1 cellular context compared by ENCODE assay signal in the genomic region with DNA sequence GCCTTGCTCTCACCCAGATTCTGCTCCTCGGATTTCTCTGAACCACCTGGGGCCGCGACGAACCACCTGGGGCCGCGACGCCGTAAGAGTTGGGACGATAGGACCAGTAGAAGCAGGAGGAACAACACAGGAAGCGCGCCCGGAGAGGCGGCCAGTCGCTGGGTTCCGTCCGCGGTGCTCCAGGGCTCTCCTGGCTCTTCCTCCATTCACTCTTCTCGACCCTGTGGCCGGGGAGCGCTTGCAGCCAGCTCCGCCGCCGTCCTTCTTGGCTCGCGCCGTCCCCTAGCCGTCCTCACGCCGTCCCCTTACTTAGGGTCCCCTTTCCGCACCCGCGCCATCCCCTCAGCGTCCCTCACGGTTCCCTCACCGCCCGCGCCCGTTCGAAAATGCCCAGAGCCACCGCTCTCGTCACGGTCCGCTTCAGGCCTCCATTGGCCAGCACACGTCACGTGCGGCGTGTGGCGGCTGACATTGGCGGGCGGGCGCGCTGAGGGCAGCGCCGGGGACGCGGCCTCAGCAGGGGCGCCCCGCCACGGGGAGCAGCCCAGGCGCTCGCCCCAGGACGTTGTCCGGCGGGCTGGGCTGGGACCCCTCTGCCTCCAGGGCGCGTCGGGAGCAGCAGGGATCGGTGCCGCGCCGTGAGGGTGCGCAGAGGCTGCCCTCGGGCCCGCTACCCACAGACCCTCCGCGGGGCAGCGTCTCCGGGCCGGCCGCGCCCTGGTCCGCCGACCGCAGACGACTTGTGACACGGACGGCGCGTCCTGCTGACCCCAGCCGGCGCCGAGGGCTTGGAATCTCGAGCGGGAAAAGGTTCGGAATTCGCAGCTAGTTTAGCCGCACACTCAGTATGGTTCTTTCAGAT.
A peak's percentile ranks its signal among the peaks of the same experiment; 100 is the strongest.
TF ChIP-seq lines count a peak whose summit lies in the region.

No MANE protein-coding gene starts in this region.

TF ChIP-seq in SK-N-SH, 30 proteins besides CTCF, POLR2A, EP300 and RAD21 (continued from another document):
- TF ChIP-seq IRF3 (IDR thresholded peaks at IDR 0.05; ENCODE audit: low read depth, low read length) (peak; percentile 67), MEF2A (IDR thresholded peaks at IDR 0.05; ENCODE audit: borderline replicate concordance, low read depth) (no peak), GABPA (IDR thresholded peaks at IDR 0.05; ENCODE audit: low read depth) (no peak), YY1 (IDR thresholded peaks at IDR 0.05; ENCODE audit: low read depth) (no peak), TAF1 (IDR thresholded peaks at IDR 0.05; ENCODE audit: borderline replicate concordance, low read depth, low read length) (peak; percentile 69; the same call in 1 of the 2 replicates), RXRA (IDR thresholded peaks at IDR 0.05; ENCODE audit: borderline replicate concordance, low read depth) (no peak), USF1 (IDR thresholded peaks at IDR 0.05; ENCODE audit: borderline replicate concordance, low read depth) (peak; percentile 99), NFIC (IDR thresholded peaks at IDR 0.05; ENCODE audit: borderline replicate concordance) (no peak), FOSL2 (IDR thresholded peaks at IDR 0.05; ENCODE audit: borderline replicate concordance, low read depth) (no peak), FOXM1 (IDR thresholded peaks at IDR 0.05; ENCODE audit: low read depth) (no peak), NRF1 (IDR thresholded peaks at IDR 0.05; ENCODE audit: low read depth, low read length) (no peak), EZH2phosphoT487 (IDR thresholded peaks at IDR 0.05; ENCODE audit: borderline replicate concordance, low read depth) (no peak), MAX (IDR thresholded peaks at IDR 0.05; ENCODE audit: low read depth) (peak; percentile 71; the same call in 1 of the 2 replicates), CHD2 (IDR thresholded peaks at IDR 0.05; ENCODE audit: low read length, partially characterized antibody) (peak; percentile 33), RFX5 (IDR thresholded peaks at IDR 0.05; ENCODE audit: low read length) (peak; percentile 93), TCF12 (IDR thresholded peaks at IDR 0.05) (no peak), RCOR1 (IDR thresholded peaks at IDR 0.05; ENCODE audit: low read length) (no peak; the same call in 1 of the 2 replicates), REST (IDR thresholded peaks at IDR 0.05; ENCODE audit: low read depth, low read length) (no peak), ELF1 (IDR thresholded peaks at IDR 0.05) (no peak), PBX3 (IDR thresholded peaks at IDR 0.05) (no peak), FOXJ3 (CRISPR knock-in tag; IDR thresholded peaks at IDR 0.05) (no peak), MXI1 (IDR thresholded peaks at IDR 0.05; ENCODE audit: low read depth, low read length) (no peak; the same call in 1 of the 2 replicates), GATA2 (CRISPR knock-in tag; IDR thresholded peaks at IDR 0.05) (no peak), SMC3 (IDR thresholded peaks at IDR 0.05; ENCODE audit: low read depth, low read length) (no peak), POLR2AphosphoS5 (IDR thresholded peaks at IDR 0.05; ENCODE audit: low read depth, low read length) (peak; percentile 74)
- TF ChIP-seq, protein P1, sequence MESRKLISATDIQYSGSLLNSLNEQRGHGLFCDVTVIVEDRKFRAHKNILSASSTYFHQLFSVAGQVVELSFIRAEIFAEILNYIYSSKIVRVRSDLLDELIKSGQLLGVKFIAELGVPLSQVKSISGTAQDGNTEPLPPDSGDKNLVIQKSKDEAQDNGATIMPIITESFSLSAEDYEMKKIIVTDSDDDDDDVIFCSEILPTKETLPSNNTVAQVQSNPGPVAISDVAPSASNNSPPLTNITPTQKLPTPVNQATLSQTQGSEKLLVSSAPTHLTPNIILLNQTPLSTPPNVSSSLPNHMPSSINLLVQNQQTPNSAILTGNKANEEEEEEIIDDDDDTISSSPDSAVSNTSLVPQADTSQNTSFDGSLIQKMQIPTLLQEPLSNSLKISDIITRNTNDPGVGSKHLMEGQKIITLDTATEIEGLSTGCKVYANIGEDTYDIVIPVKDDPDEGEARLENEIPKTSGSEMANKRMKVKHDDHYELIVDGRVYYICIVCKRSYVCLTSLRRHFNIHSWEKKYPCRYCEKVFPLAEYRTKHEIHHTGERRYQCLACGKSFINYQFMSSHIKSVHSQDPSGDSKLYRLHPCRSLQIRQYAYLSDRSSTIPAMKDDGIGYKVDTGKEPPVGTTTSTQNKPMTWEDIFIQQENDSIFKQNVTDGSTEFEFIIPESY (IDR thresholded peaks at IDR 0.05; ENCODE audit: borderline replicate concordance, low read depth) = no peak
- TF ChIP-seq, protein P2, sequence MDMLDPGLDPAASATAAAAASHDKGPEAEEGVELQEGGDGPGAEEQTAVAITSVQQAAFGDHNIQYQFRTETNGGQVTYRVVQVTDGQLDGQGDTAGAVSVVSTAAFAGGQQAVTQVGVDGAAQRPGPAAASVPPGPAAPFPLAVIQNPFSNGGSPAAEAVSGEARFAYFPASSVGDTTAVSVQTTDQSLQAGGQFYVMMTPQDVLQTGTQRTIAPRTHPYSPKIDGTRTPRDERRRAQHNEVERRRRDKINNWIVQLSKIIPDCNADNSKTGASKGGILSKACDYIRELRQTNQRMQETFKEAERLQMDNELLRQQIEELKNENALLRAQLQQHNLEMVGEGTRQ (IDR thresholded peaks at IDR 0.05; ENCODE audit: borderline replicate concordance, low read depth, low read length) = peak; percentile 93
